ENCODE assay signal across 27 cellular contexts in the genomic region with DNA sequence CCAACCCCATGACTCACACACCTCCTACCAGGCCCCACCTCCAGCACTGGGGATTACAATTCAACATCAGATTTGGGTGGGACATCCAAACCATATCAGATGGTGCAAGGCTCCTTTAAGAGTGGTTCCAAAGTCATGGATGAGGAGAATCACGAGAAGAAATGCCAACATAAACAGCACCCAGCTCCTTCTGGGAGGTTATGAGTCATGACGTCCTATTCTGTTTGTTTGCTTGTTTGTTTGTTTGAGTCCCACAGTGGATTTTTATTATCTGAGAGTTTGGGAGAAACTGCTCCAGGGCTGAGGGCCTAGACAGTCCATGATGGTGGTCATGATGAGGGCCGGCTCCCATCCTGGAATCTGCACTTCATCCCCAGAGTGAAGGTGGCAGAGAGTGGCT.
"Had no signal": no experiment of that assay in that cellular context is flagged by ENCODE, and none has a peak within 500 bp of the region (broad histone marks: within the 10 kb centered on the region; RNA-seq: fewer than 3 reads in every experiment).

No MANE protein-coding gene starts in this region.

- H3K9ac ChIP-seq: neural progenitor cell, parathyroid adenoma had no signal

- H3K4me1 ChIP-seq: heart left ventricle, neural progenitor cell, right atrium auricular region, spleen, testis, tibial artery had no signal

- H3K27ac Mint-ChIP-seq: memory B cell; mesothelial cell of epicardium; nephron; neural progenitor cell; progenitor cell of endocrine pancreas; stimulated activated memory B cell treated with anti-CD40 and anti-IgM and Interleukin-4, amounts not matched to agents 10 μg/mL and 1 μg/mL and 100 μg/mL, for 72 hours; type B pancreatic cell had no signal

- H3K27me3 ChIP-seq: gastrocnemius medialis, heart left ventricle, hepatocyte, neural progenitor cell, right atrium auricular region, testis, tibial artery had no signal

- H3K36me3 Mint-ChIP-seq: memory B cell, mesothelial cell of epicardium, neural progenitor cell, type B pancreatic cell had no signal

- H3K27ac ChIP-seq: dorsolateral prefrontal cortex, gastrocnemius medialis, heart left ventricle, hepatocyte, neural progenitor cell, parathyroid adenoma, right atrium auricular region, skin epidermis, spleen, testis, tibial artery had no signal

- H3K4me1 Mint-ChIP-seq: memory B cell; neural progenitor cell; stimulated activated memory B cell treated with anti-CD40 and anti-IgM and Interleukin-4, amounts not matched to agents 10 μg/mL and 1 μg/mL and 100 μg/mL, for 72 hours had no signal

- ATAC-seq: gastrocnemius medialis; heart left ventricle; left lobe of liver; mucosa of descending colon; stimulated activated memory B cell treated with anti-CD40 and anti-IgM and Interleukin-4, amounts not matched to agents 10 μg/mL and 1 μg/mL and 100 μg/mL, for 72 hours; stimulated activated naive CD8-positive, alpha-beta T cell treated with anti-CD3 and anti-CD28 coated beads, Interleukin-15, Interleukin-2, amounts not matched to agents 100 U/mL and 50 U/mL, for 24 hours had no signal

- H3K4me3 Mint-ChIP-seq: memory B cell; mesothelial cell of epicardium; nephron; neural progenitor cell; stimulated activated memory B cell treated with anti-CD40 and anti-IgM and Interleukin-4, amounts not matched to agents 10 μg/mL and 1 μg/mL and 100 μg/mL, for 72 hours; type B pancreatic cell had no signal

- H3K36me3 ChIP-seq: gastrocnemius medialis, heart left ventricle, neural progenitor cell, right atrium auricular region, spleen, tibial artery had no signal

- H3K4me3 ChIP-seq: dorsolateral prefrontal cortex, gastrocnemius medialis, heart left ventricle, hepatocyte, lung, mucosa of descending colon, neural progenitor cell, right atrium auricular region, skin epidermis, spleen, testis, tibial artery had no signal

- DNase-seq: dorsolateral prefrontal cortex; effector CD4-positive, alpha-beta T cell; foreskin fibroblast; gastrocnemius medialis; heart left ventricle; kidney; mucosa of descending colon; naive B cell; spleen; stimulated activated CD4-positive, alpha-beta T cell treated with anti-CD3 and anti-CD28 coated beads, Interleukin-4, amount 100 ng/mL, for 4 hours; stimulated activated naive CD8-positive, alpha-beta T cell treated with anti-CD3 and anti-CD28 coated beads, Interleukin-15, Interleukin-2, amounts not matched to agents 100 U/mL and 50 U/mL, for 24 hours; substantia nigra; testis; tibial artery had no signal

- H3K9me3 ChIP-seq: gastrocnemius medialis, heart left ventricle, mucosa of descending colon, right atrium auricular region, testis, tibial artery had no signal
